Comparison of ENCODE assay signal across 22 cellular contexts in the genomic region with DNA sequence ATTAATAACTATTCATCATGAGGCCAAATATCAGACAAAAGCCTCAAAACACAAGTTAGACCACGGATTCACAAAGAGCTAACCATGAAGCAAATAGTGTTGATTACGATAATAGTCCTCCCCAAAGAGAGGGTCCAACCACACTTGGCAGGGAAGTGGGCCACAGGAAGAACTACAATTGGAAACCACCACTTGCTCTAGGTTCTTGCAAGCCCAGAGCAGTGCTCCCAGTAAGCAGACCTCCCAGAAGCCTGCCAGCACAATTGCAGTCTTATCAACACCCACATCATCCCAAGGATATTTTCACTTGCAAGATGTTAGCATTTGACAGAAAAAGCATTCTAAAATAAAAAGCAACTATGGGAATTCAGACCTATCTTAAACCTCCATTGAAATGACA. TPM values are rescaled to one million over a fixed set of nuclear protein-coding genes. Genes with fewer than 3 reads are reported as not detected.
DNase-seq lines count a peak whose midpoint lies in the region; ATAC-seq and TF ChIP-seq lines count a peak whose summit lies in the region.
"Had no signal": no experiment of that assay in that cellular context is flagged by ENCODE, and none has a peak within 500 bp of the region (broad histone marks: within the 10 kb centered on the region; RNA-seq: fewer than 3 reads in every experiment).

No MANE protein-coding gene starts in this region.

- H3K4me1 Mint-ChIP-seq in activated naive CD8-positive, alpha-beta T cell (ENCODE audit: low read depth) = peaks cover 76% of the 10 kb centered on the region
- H3K4me1 Mint-ChIP-seq in activated naive CD8-positive, alpha-beta T cell treated with anti-CD3 and anti-CD28 coated beads for 36 hours = peaks cover 61% of the 10 kb centered on the region
- H3K4me1 Mint-ChIP-seq in immature natural killer cell (peaks cover 78 to 98% of the 10 kb centered on the region in 2 donors), progenitor cell of endocrine pancreas (ENCODE audit: low read depth) (peaks cover 25% of the 10 kb centered on the region)

- no peaks in the 10 kb centered on the region for H3K27me3 Mint-ChIP-seq in activated naive CD8-positive, alpha-beta T cell
- H3K27me3 Mint-ChIP-seq in activated naive CD8-positive, alpha-beta T cell treated with anti-CD3 and anti-CD28 coated beads for 36 hours = no peaks in the 10 kb centered on the region
- H3K27me3 Mint-ChIP-seq in immature natural killer cell (ENCODE audit: low read depth in 3 of 3) (peaks cover 0 to 1% (median 0%) of the 10 kb centered on the region in 3 donors), progenitor cell of endocrine pancreas (no peaks in the 10 kb centered on the region)
- H3K27me3 Mint-ChIP-seq: activated CD4-positive, alpha-beta memory T cell treated with anti-CD3 and anti-CD28 coated beads for 36 hours; stimulated activated naive CD8-positive, alpha-beta T cell treated with anti-CD3 and anti-CD28 coated beads, Interleukin-15, Interleukin-2, amounts not matched to agents 100 ng/mL and 50 ng/mL, for 24 hours; type B pancreatic cell had no signal

- H3K27ac Mint-ChIP-seq in activated naive CD8-positive, alpha-beta T cell = no peak overlapping the region
- no peak overlapping the region for H3K27ac Mint-ChIP-seq in activated naive CD8-positive, alpha-beta T cell treated with anti-CD3 and anti-CD28 coated beads for 36 hours
- H3K27ac Mint-ChIP-seq in immature natural killer cell = peak overlapping the region; percentile 21 to 81 (median 48)
- peak overlapping the region; percentile 59 for H3K27ac Mint-ChIP-seq in progenitor cell of endocrine pancreas
- H3K27ac Mint-ChIP-seq: activated CD4-positive, alpha-beta memory T cell treated with anti-CD3 and anti-CD28 coated beads for 36 hours; stimulated activated naive CD8-positive, alpha-beta T cell treated with anti-CD3 and anti-CD28 coated beads, Interleukin-15, Interleukin-2, amounts not matched to agents 100 ng/mL and 50 ng/mL, for 24 hours; type B pancreatic cell had no signal

- peaks cover 3% of the 10 kb centered on the region for H3K36me3 Mint-ChIP-seq in activated naive CD8-positive, alpha-beta T cell
- H3K36me3 Mint-ChIP-seq in activated naive CD8-positive, alpha-beta T cell treated with anti-CD3 and anti-CD28 coated beads for 36 hours = peaks cover 12% of the 10 kb centered on the region
- H3K36me3 Mint-ChIP-seq in immature natural killer cell (no peaks in the 10 kb centered on the region), progenitor cell of endocrine pancreas (ENCODE audit: insufficient read depth) (peaks cover 5% of the 10 kb centered on the region)
- H3K36me3 Mint-ChIP-seq: activated CD4-positive, alpha-beta memory T cell treated with anti-CD3 and anti-CD28 coated beads for 36 hours had no signal

- H3K9me3 Mint-ChIP-seq in activated naive CD8-positive, alpha-beta T cell (ENCODE audit: low read depth) = no peaks in the 10 kb centered on the region
- H3K9me3 Mint-ChIP-seq in activated naive CD8-positive, alpha-beta T cell treated with anti-CD3 and anti-CD28 coated beads for 36 hours = no peaks in the 10 kb centered on the region
- H3K9me3 Mint-ChIP-seq in immature natural killer cell (no peaks in the 10 kb centered on the region), progenitor cell of endocrine pancreas (ENCODE audit: low read depth) (no peaks in the 10 kb centered on the region)
- H3K9me3 Mint-ChIP-seq: activated CD4-positive, alpha-beta memory T cell treated with anti-CD3 and anti-CD28 coated beads for 36 hours; stimulated activated naive CD8-positive, alpha-beta T cell treated with anti-CD3 and anti-CD28 coated beads, Interleukin-15, Interleukin-2, amounts not matched to agents 100 ng/mL and 50 ng/mL, for 24 hours; type B pancreatic cell had no signal

- TF ChIP-seq CTCF in progenitor cell of endocrine pancreas (IDR thresholded peaks at IDR 0.05; ENCODE audit: unreplicated experiment) = no peak

- no peak for DNase-seq in activated naive CD8-positive, alpha-beta T cell treated with anti-CD3 and anti-CD28 coated beads for 36 hours
- DNase-seq in amniotic epithelial cell (ENCODE audit: low read depth) (peak; percentile 39), immature natural killer cell (peak in 1 of 3 donors; percentile 5), progenitor cell of endocrine pancreas (ENCODE audit: low spot score, unreplicated experiment) (no peak), islet precursor cell (no peak)
- DNase-seq: activated CD4-positive, alpha-beta memory T cell treated with anti-CD3 and anti-CD28 coated beads for 36 hours; activated CD4-positive, CD25-positive, alpha-beta regulatory T cell; activated gamma-delta T cell treated with Interleukin-2 at 50 U/mL for 16 hours; activated T-cell treated with anti-CD3 and anti-CD28 coated beads for 4 hours; Calu3; EL; GOT3; heart right ventricle; KBM-7; left ventricle myocardium inferior; NCI-H1694 treated with DMSO at 0.1 percent for 48 hours; NCI-H526 treated with DMSO at 0.1 percent for 48 hours had no signal

- H3K4me3 Mint-ChIP-seq in activated naive CD8-positive, alpha-beta T cell = peak overlapping the region; percentile 12
- H3K4me3 Mint-ChIP-seq in activated naive CD8-positive, alpha-beta T cell treated with anti-CD3 and anti-CD28 coated beads for 36 hours = no peak overlapping the region
- H3K4me3 Mint-ChIP-seq in immature natural killer cell (peak overlapping the region; percentile 14 to 47 (median 33)), progenitor cell of endocrine pancreas (ENCODE audit: low read depth) (no peak overlapping the region)
- H3K4me3 Mint-ChIP-seq: activated CD4-positive, alpha-beta memory T cell treated with anti-CD3 and anti-CD28 coated beads for 36 hours; stimulated activated naive CD8-positive, alpha-beta T cell treated with anti-CD3 and anti-CD28 coated beads, Interleukin-15, Interleukin-2, amounts not matched to agents 100 ng/mL and 50 ng/mL, for 24 hours; type B pancreatic cell had no signal

- ATAC-seq in GM18868 (IDR thresholded peaks at IDR 0.05; ENCODE audit: unreplicated experiment) = no peak
- ATAC-seq in HG03159 (IDR thresholded peaks at IDR 0.05; ENCODE audit: unreplicated experiment) = no peak

RNA-seq across cellular contexts. Expression of gene SETD2, which starts 11.3 kb away (rescaled TPM):
- 10 to 100 TPM; 33.7 to 35.9 TPM for total RNA-seq in activated naive CD8-positive, alpha-beta T cell treated with anti-CD3 and anti-CD28 coated beads for 36 hours
- 10 to 100 TPM in 1 of 3 donors, 1 to 10 TPM in 2; 7.4 to 27.0 (median 8.2) TPM for polyA plus RNA-seq in immature natural killer cell
- total RNA-seq in progenitor cell of endocrine pancreas = 71.4 and 73.9 TPM in 2 replicates

Comparison
In these comparisons a context has a peak if more than half of its experiments do, and no peak if none do; other contexts are left out.
1. H3K4me3 Mint-ChIP-seq: peak in activated naive CD8-positive, alpha-beta T cell (single experiment) and immature natural killer cell (5 of 5); none in activated naive CD8-positive, alpha-beta T cell treated with anti-CD3 and anti-CD28 coated beads for 36 hours (single experiment) and progenitor cell of endocrine pancreas (single experiment).
2. H3K27ac Mint-ChIP-seq: peak in immature natural killer cell (6 of 6) and progenitor cell of endocrine pancreas (single experiment); none in activated naive CD8-positive, alpha-beta T cell (single experiment) and activated naive CD8-positive, alpha-beta T cell treated with anti-CD3 and anti-CD28 coated beads for 36 hours (single experiment).